Comparison of ENCODE assay signal across 18 cellular contexts in genomic region chr7:156079156-156079555, GRCh38.
DNase-seq lines count a peak whose midpoint lies in the region; TF ChIP-seq lines count a peak whose summit lies in the region.
"Had no signal": no experiment of that assay in that cellular context is flagged by ENCODE, and none has a peak within 500 bp of the region (broad histone marks: within the 10 kb centered on the region; RNA-seq: fewer than 3 reads in every experiment).

No MANE protein-coding gene starts in this region.

- H3K14ac ChIP-seq in neuronal stem cell (ENCODE audit: low read length): no peak overlapping the region

- H4K20me1 ChIP-seq in BLaER1: no peaks in the 10 kb centered on the region

- TF ChIP-seq CTCF in chondrocyte (IDR thresholded peaks at IDR 0.05) (no peak), spleen (IDR thresholded peaks at IDR 0.05 in 8 of 11, conservative IDR thresholded peaks at IDR 0.05 in 3 of 11) (no peak), dorsolateral prefrontal cortex (IDR thresholded peaks at IDR 0.05 in 54 of 56, conservative IDR thresholded peaks at IDR 0.05 in 2 of 56; ENCODE audit: low read depth in 1 of 56, partially characterized antibody in 56 of 56) (no peak)

- H3K36me3 ChIP-seq in BLaER1 (no peaks in the 10 kb centered on the region), neuronal stem cell (replicated peaks in 1 of 2; ENCODE audit: control insufficient read depth in 2 of 2, insufficient read depth in 2 of 2, low read length in 2 of 2) (no peaks in the 10 kb centered on the region), spleen (no peaks in the 10 kb centered on the region)

- no peak overlapping the region for H3K27ac ChIP-seq in BLaER1
- H3K27ac ChIP-seq in neuronal stem cell (replicated peaks; ENCODE audit: low read length): no peak overlapping the region
- H3K27ac ChIP-seq in spleen: no peak overlapping the region
- no peak overlapping the region for H3K27ac ChIP-seq in dorsolateral prefrontal cortex
- H3K27ac ChIP-seq: 22Rv1 had no signal

- no CpG with 5 or more reads among the region's 15 CpGs for WGBS in neuronal stem cell (ENCODE audit: extremely low coverage in 2 of 2, insufficient read length in 2 of 2, insufficient replicate concordance in 1 of 2), 2 donors
- 78 to 86% (median 84%) methylated on average over 15 of the region's 15 CpGs for WGBS in spleen, 5 donors

- H3K4me1 Mint-ChIP-seq in chondrocyte (ENCODE audit: low read depth): no peaks in the 10 kb centered on the region
- H3K4me1 Mint-ChIP-seq: B cell; CD4-positive, alpha-beta memory T cell had no signal

- H4K8ac ChIP-seq in neuronal stem cell (ENCODE audit: low read depth, low read length): no peak overlapping the region

- H3K9ac ChIP-seq in BLaER1: no peak overlapping the region
- no peak overlapping the region for H3K9ac ChIP-seq in neuronal stem cell (ENCODE audit: low read depth, low read length, poor library complexity)

- no peaks in the 10 kb centered on the region for H3K9me3 ChIP-seq in BLaER1
- H3K9me3 ChIP-seq in neuronal stem cell (replicated peaks in 1 of 2; ENCODE audit: control insufficient read depth in 2 of 2, insufficient read depth in 1 of 2, low read depth in 1 of 2, low read length in 2 of 2): no peaks in the 10 kb centered on the region
- no peaks in the 10 kb centered on the region for H3K9me3 ChIP-seq in spleen

- H3K27me3 ChIP-seq in BLaER1: no peaks in the 10 kb centered on the region
- H3K27me3 ChIP-seq in neuronal stem cell (ENCODE audit: control insufficient read depth in 3 of 3, insufficient read depth in 3 of 3, low read depth in 1 of 3, low read length in 3 of 3): peaks cover 0 to 10% (median 0%) of the 10 kb centered on the region in 3 experiments
- H3K27me3 ChIP-seq in spleen (replicated peaks in 1 of 7): peaks cover 0 to 9% (median 0%) of the 10 kb centered on the region in 7 donors
- H3K27me3 ChIP-seq in dorsolateral prefrontal cortex: peaks cover 0 to 10% (median 0%) of the 10 kb centered on the region in 45 donors

- H3K36me3 Mint-ChIP-seq in chondrocyte (ENCODE audit: low read depth): no peaks in the 10 kb centered on the region
- H3K36me3 Mint-ChIP-seq: CD4-positive, alpha-beta memory T cell had no signal

- no peak overlapping the region for H2AFZ ChIP-seq in neuronal stem cell (ENCODE audit: low read length)

- DNase-seq in chondrocyte (ENCODE audit: low spot score) (peak; percentile 38), neuronal stem cell (ENCODE audit: low spot score) (no peak), spleen (peak; percentile 36), GOT3 (lab: John Stamatoyannopoulos, UW) (no peak), NCI-H2171 treated with DMSO at 0.1 percent for 48 hours (lab: John Stamatoyannopoulos, UW) (no peak), dorsolateral prefrontal cortex (no peak)
- DNase-seq: C1 segment of cervical spinal cord; Calu3; CD4-positive, alpha-beta memory T cell; COR-L47; DMS53; DMS79 treated with DMSO at 0.1 percent for 48 hours; GF-D8; H7; HCEC 1CT had no signal

- peak overlapping the region; percentile 29 for H2AK5ac ChIP-seq in neuronal stem cell (ENCODE audit: low read depth, low read length)

- H3K27me3 Mint-ChIP-seq in chondrocyte (ENCODE audit: low read depth): peaks cover 10% of the 10 kb centered on the region
- H3K27me3 Mint-ChIP-seq: B cell; CD4-positive, alpha-beta memory T cell had no signal

- peak overlapping the region; percentile 53 for H3K4me2 ChIP-seq in BLaER1
- H3K4me2 ChIP-seq in neuronal stem cell (ENCODE audit: insufficient read depth, low read length, poor library complexity, severe bottlenecking): no peak overlapping the region

- no peak overlapping the region for H4K91ac ChIP-seq in neuronal stem cell (ENCODE audit: low read depth, low read length, poor library complexity)

- no peak overlapping the region for H3K4me3 Mint-ChIP-seq in chondrocyte (ENCODE audit: unreplicated experiment)
- H3K4me3 Mint-ChIP-seq: B cell; CD4-positive, alpha-beta memory T cell had no signal

- no peak overlapping the region for H2BK5ac ChIP-seq in neuronal stem cell (ENCODE audit: low read length)

- intact Hi-C loops in spleen (cut with DNase I; ENCODE audit: low total_unique reads) (no loop called here), dorsolateral prefrontal cortex (cut with DNase I) (no loop called here)

- no peaks in the 10 kb centered on the region for H3K79me1 ChIP-seq in neuronal stem cell (ENCODE audit: low read depth, low read length)

- H3K4ac ChIP-seq in neuronal stem cell (ENCODE audit: low read length): no peak overlapping the region

- peak overlapping the region; percentile 80 for H3K18ac ChIP-seq in neuronal stem cell (ENCODE audit: low read length)

- H3K9me3 Mint-ChIP-seq in chondrocyte (ENCODE audit: low read depth): peaks cover 8% of the 10 kb centered on the region
- H3K9me3 Mint-ChIP-seq: CD4-positive, alpha-beta memory T cell had no signal

- no peak overlapping the region for H3K4me3 ChIP-seq in BLaER1
- H3K4me3 ChIP-seq in neuronal stem cell (ENCODE audit: low read length in 2 of 2): no peak overlapping the region
- H3K4me3 ChIP-seq in spleen: no peak overlapping the region
- H3K4me3 ChIP-seq in dorsolateral prefrontal cortex: no peak overlapping the region

- H2BK15ac ChIP-seq in neuronal stem cell (ENCODE audit: low read length): no peak overlapping the region

- H2BK12ac ChIP-seq in neuronal stem cell (ENCODE audit: low read length): no peak overlapping the region

- H3K27ac Mint-ChIP-seq in chondrocyte (ENCODE audit: unreplicated experiment): no peak overlapping the region
- H3K27ac Mint-ChIP-seq: B cell; CD4-positive, alpha-beta memory T cell had no signal

- no peak for TF ChIP-seq POLR2A in spleen (IDR thresholded peaks at IDR 0.05)

- no peak overlapping the region for H3K23ac ChIP-seq in neuronal stem cell (ENCODE audit: low read depth, low read length, poor library complexity)

- H3K4me1 ChIP-seq in BLaER1 (peaks cover 18% of the 10 kb centered on the region), neuronal stem cell (ENCODE audit: control insufficient read depth in 2 of 2, insufficient read depth in 1 of 2, low read depth in 1 of 2, low read length in 2 of 2) (no peaks in the 10 kb centered on the region), spleen (no peaks in the 10 kb centered on the region)

- H2BK120ac ChIP-seq in neuronal stem cell (ENCODE audit: low read depth, low read length): no peak overlapping the region

Comparison
In these comparisons a context has a peak if more than half of its experiments do, and no peak if none do; other contexts are left out.
1. DNase-seq: peak in chondrocyte (single experiment) and spleen (single experiment); none in neuronal stem cell (single experiment), GOT3 (single experiment), NCI-H2171 treated with DMSO at 0.1 percent for 48 hours (single experiment) and dorsolateral prefrontal cortex (0 of 10).